Comparison of ENCODE assay signal across 2 cellular contexts in the genomic region with DNA sequence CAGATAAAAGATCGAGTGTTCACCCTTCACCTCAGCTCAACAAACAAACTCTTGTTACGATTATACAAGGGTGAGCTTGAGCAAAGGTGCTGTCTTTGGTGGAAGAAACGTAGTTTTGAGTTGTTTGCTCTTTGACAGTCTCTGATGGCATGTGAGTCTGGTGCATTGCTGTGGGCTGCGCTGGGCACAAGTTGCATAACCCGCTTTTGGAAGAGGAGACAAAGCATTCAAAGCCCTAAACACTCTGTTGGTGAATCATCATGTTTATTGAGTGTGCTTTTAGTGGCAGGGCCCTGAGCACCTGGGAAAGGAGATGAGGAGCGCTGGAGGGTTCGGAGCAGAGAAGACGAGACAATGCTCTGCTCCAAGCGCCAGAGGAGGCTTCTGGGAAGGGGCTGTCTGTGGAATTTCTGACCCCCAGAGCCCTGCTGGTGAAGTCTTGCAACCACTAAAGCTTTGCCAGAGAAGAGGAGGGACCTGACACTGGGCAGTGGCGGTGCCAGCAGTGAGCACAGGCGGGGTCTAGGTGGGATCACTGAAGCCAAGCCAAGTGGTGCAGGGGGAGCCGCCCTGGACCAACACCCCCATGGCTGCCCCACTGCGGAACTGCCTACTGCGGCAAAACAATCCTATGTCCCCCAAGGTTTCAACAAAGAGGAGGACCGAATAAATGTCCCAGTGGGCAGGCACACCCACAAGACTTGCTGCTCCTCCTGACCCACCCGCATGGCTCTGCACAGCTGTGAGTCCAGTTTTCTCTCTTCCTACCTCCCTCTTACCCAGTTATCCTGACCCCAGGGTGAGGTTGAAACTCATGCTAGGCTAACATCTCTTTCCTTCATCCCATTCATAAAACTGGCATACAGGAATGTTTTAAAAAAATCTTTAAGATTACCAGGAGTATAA.
A peak's percentile ranks its signal among the peaks of the same experiment; 100 is the strongest.
TF ChIP-seq lines count a peak whose summit lies in the region.

No MANE protein-coding gene starts in this region.

TF ChIP-seq in HepG2, 621 proteins besides CTCF, POLR2A, EP300 and RAD21 (continues in another document):
- no peak for TF ChIP-seq STAT5B (CRISPR knock-in tag; IDR thresholded peaks at IDR 0.05)
- peak; percentile 55 for TF ChIP-seq FOXA3 (CRISPR knock-in tag; IDR thresholded peaks at IDR 0.05)
- peak; percentile 34; the same call in 1 of the 2 replicates for TF ChIP-seq KAT8 (CRISPR knock-in tag; IDR thresholded peaks at IDR 0.05)
- no peak for TF ChIP-seq ZFP90 (CRISPR knock-in tag; IDR thresholded peaks at IDR 0.05; ENCODE audit: borderline replicate concordance)
- TF ChIP-seq, protein P1, sequence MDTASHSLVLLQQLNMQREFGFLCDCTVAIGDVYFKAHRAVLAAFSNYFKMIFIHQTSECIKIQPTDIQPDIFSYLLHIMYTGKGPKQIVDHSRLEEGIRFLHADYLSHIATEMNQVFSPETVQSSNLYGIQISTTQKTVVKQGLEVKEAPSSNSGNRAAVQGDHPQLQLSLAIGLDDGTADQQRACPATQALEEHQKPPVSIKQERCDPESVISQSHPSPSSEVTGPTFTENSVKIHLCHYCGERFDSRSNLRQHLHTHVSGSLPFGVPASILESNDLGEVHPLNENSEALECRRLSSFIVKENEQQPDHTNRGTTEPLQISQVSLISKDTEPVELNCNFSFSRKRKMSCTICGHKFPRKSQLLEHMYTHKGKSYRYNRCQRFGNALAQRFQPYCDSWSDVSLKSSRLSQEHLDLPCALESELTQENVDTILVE (CRISPR knock-in tag; IDR thresholded peaks at IDR 0.05) = no peak
- TF ChIP-seq, protein P2, sequence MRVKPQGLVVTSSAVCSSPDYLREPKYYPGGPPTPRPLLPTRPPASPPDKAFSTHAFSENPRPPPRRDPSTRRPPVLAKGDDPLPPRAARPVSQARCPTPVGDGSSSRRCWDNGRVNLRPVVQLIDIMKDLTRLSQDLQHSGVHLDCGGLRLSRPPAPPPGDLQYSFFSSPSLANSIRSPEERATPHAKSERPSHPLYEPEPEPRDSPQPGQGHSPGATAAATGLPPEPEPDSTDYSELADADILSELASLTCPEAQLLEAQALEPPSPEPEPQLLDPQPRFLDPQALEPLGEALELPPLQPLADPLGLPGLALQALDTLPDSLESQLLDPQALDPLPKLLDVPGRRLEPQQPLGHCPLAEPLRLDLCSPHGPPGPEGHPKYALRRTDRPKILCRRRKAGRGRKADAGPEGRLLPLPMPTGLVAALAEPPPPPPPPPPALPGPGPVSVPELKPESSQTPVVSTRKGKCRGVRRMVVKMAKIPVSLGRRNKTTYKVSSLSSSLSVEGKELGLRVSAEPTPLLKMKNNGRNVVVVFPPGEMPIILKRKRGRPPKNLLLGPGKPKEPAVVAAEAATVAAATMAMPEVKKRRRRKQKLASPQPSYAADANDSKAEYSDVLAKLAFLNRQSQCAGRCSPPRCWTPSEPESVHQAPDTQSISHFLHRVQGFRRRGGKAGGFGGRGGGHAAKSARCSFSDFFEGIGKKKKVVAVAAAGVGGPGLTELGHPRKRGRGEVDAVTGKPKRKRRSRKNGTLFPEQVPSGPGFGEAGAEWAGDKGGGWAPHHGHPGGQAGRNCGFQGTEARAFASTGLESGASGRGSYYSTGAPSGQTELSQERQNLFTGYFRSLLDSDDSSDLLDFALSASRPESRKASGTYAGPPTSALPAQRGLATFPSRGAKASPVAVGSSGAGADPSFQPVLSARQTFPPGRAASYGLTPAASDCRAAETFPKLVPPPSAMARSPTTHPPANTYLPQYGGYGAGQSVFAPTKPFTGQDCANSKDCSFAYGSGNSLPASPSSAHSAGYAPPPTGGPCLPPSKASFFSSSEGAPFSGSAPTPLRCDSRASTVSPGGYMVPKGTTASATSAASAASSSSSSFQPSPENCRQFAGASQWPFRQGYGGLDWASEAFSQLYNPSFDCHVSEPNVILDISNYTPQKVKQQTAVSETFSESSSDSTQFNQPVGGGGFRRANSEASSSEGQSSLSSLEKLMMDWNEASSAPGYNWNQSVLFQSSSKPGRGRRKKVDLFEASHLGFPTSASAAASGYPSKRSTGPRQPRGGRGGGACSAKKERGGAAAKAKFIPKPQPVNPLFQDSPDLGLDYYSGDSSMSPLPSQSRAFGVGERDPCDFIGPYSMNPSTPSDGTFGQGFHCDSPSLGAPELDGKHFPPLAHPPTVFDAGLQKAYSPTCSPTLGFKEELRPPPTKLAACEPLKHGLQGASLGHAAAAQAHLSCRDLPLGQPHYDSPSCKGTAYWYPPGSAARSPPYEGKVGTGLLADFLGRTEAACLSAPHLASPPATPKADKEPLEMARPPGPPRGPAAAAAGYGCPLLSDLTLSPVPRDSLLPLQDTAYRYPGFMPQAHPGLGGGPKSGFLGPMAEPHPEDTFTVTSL (CRISPR knock-in tag; IDR thresholded peaks at IDR 0.05; ENCODE audit: borderline replicate concordance) = no peak
- TF ChIP-seq MEF2D (CRISPR knock-in tag; IDR thresholded peaks at IDR 0.05) = no peak
- no peak for TF ChIP-seq ZNF292 (CRISPR knock-in tag; IDR thresholded peaks at IDR 0.05; ENCODE audit: borderline replicate concordance, low read depth)
- TF ChIP-seq ZNF326 (CRISPR knock-in tag; IDR thresholded peaks at IDR 0.05; ENCODE audit: borderline replicate concordance) = no peak
- TF ChIP-seq NFIC (IDR thresholded peaks at IDR 0.05; ENCODE audit: low read length) = no peak
- TF ChIP-seq ZNF496 (CRISPR knock-in tag; IDR thresholded peaks at IDR 0.05; ENCODE audit: insufficient replicate concordance) = no peak
- TF ChIP-seq SRSF9 (IDR thresholded peaks at IDR 0.05; ENCODE audit: borderline replicate concordance, insufficient read depth, low read depth, low read length, poor library complexity, severe bottlenecking) = no peak
- TF ChIP-seq NFE2L1 (CRISPR knock-in tag; IDR thresholded peaks at IDR 0.05; ENCODE audit: borderline replicate concordance) = no peak
- TF ChIP-seq, protein P3, sequence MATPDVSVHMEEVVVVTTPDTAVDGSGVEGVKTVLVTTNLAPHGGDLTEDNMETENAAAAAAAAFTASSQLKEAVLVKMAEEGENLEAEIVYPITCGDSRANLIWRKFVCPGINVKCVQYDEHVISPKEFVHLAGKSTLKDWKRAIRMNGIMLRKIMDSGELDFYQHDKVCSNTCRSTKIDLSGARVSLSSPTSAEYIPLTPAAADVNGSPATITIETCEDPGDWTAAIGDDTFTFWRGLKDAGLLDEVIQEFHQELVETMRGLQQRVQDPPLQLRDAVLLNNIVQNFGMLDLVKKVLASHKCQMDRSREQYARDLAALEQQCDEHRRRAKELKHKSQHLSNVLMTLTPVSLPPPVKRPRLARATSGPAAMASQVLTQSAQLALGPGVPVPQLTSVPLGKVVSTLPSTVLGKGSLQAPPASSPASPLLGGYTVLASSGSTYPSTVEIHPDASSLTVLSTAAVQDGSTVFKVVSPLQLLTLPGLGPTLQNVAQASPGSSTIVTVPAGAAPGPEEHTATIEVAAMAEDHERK (CRISPR knock-in tag; IDR thresholded peaks at IDR 0.05; ENCODE audit: low read depth) = no peak
- TF ChIP-seq GZF1 (CRISPR knock-in tag; IDR thresholded peaks at IDR 0.05) = no peak
- no peak for TF ChIP-seq NCOR1 (IDR thresholded peaks at IDR 0.05; ENCODE audit: borderline replicate concordance, low read length)
- no peak for TF ChIP-seq ZNF331 (CRISPR knock-in tag; IDR thresholded peaks at IDR 0.05)
- TF ChIP-seq NONO (IDR thresholded peaks at IDR 0.05) = no peak
- no peak for TF ChIP-seq NONO (CRISPR knock-in tag; conservative IDR thresholded peaks at IDR 0.05)
- no peak for TF ChIP-seq ZNF253 (CRISPR knock-in tag; IDR thresholded peaks at IDR 0.05; ENCODE audit: borderline replicate concordance)
- no peak for TF ChIP-seq ZNF878 (CRISPR knock-in tag; IDR thresholded peaks at IDR 0.05)
- TF ChIP-seq MAF1 (CRISPR knock-in tag; IDR thresholded peaks at IDR 0.05; ENCODE audit: borderline replicate concordance) = no peak
- no peak for TF ChIP-seq STAG1 (CRISPR knock-in tag; IDR thresholded peaks at IDR 0.05)
- TF ChIP-seq MBNL3 (CRISPR knock-in tag; conservative IDR thresholded peaks at IDR 0.05) = no peak
- TF ChIP-seq GABPA (IDR thresholded peaks at IDR 0.05; ENCODE audit: low read depth, low read length) = no peak
- no peak for TF ChIP-seq GABPA (CRISPR knock-in tag; IDR thresholded peaks at IDR 0.05; ENCODE audit: low read depth)

TF ChIP-seq in WTC11, 78 proteins besides CTCF, POLR2A, EP300 and RAD21:
- no peak for TF ChIP-seq NR3C1 (CRISPR knock-in tag; conservative IDR thresholded peaks at IDR 0.05; ENCODE audit: low read depth)
- peak; percentile 54; the same call in 1 of the 2 replicates for TF ChIP-seq GABPB1 (CRISPR knock-in tag; IDR thresholded peaks at IDR 0.05)
